ENCODE assay signal across 1 cellular context in the genomic region with DNA sequence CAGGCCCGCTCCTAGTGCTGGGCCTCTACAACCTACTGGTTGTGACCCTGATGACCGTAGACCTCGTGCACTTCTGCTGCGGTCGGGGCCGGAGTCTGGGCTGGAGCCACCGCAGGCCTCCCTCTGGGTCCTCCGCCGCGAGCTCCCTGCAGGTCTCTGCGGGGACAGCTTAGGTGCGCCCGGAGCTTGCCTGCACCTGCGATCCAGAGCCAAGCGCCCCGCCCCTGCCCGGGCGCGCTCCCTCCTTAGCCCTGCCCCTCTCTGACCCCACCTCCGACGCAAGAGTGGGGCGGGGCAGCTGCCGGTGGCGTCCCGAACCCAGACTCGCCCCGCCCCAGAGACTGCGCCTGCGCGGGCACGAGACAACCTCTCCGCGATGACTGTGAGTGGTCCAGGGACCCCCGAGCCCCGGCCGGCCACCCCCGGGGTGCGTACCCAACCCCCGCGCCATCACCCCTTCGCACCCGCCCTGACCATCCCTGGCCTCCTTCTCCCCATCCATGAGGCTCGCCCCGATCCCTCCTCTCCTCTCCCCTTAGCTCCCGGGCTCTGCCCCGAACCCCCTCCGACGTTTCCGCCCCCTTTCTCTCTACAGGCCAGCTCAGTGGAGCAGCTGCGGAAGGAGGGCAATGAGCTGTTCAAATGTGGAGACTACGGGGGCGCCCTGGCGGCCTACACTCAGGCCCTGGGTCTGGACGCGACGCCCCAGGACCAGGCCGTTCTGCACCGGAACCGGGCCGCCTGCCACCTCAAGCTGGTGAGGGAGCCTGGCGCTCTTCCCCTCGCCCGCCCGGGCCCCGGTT.
TF ChIP-seq lines count a peak whose summit lies in the region.

A gene with protein sequence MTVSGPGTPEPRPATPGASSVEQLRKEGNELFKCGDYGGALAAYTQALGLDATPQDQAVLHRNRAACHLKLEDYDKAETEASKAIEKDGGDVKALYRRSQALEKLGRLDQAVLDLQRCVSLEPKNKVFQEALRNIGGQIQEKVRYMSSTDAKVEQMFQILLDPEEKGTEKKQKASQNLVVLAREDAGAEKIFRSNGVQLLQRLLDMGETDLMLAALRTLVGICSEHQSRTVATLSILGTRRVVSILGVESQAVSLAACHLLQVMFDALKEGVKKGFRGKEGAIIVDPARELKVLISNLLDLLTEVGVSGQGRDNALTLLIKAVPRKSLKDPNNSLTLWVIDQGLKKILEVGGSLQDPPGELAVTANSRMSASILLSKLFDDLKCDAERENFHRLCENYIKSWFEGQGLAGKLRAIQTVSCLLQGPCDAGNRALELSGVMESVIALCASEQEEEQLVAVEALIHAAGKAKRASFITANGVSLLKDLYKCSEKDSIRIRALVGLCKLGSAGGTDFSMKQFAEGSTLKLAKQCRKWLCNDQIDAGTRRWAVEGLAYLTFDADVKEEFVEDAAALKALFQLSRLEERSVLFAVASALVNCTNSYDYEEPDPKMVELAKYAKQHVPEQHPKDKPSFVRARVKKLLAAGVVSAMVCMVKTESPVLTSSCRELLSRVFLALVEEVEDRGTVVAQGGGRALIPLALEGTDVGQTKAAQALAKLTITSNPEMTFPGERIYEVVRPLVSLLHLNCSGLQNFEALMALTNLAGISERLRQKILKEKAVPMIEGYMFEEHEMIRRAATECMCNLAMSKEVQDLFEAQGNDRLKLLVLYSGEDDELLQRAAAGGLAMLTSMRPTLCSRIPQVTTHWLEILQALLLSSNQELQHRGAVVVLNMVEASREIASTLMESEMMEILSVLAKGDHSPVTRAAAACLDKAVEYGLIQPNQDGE (plus strand): TSS at position 337 of the 803 bp plus-strand sequence. CDS start 40 bp downstream, at position 377.

TF ChIP-seq in HepG2, 621 proteins besides CTCF, POLR2A, EP300 and RAD21 (continued from another document and continues in another):
- TF ChIP-seq, protein P1, sequence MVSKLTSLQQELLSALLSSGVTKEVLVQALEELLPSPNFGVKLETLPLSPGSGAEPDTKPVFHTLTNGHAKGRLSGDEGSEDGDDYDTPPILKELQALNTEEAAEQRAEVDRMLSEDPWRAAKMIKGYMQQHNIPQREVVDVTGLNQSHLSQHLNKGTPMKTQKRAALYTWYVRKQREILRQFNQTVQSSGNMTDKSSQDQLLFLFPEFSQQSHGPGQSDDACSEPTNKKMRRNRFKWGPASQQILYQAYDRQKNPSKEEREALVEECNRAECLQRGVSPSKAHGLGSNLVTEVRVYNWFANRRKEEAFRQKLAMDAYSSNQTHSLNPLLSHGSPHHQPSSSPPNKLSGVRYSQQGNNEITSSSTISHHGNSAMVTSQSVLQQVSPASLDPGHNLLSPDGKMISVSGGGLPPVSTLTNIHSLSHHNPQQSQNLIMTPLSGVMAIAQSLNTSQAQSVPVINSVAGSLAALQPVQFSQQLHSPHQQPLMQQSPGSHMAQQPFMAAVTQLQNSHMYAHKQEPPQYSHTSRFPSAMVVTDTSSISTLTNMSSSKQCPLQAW (CRISPR knock-in tag; IDR thresholded peaks at IDR 0.05): 0 out of 2 replicates have a peak, but pooled peaks have one; percentile 63
- TF ChIP-seq ZNF34 (CRISPR knock-in tag; IDR thresholded peaks at IDR 0.05; ENCODE audit: borderline replicate concordance) (0 out of 2 replicates have a peak, but pooled peaks have one; percentile 35), RBM39 (IDR thresholded peaks at IDR 0.05; ENCODE audit: low read depth, low read length, poor library complexity, severe bottlenecking) (peak; percentile 69), SP2 (CRISPR knock-in tag; IDR thresholded peaks at IDR 0.05) (0 out of 2 replicates have a peak, but pooled peaks have one; percentile 14), FOSL2 (CRISPR knock-in tag; IDR thresholded peaks at IDR 0.05) (peak; percentile 5; the same call in 1 of the 2 replicates), IRF9 (CRISPR knock-in tag; IDR thresholded peaks at IDR 0.05; ENCODE audit: borderline replicate concordance) (0 out of 2 replicates have a peak, but pooled peaks have one; percentile 26), ZFX (CRISPR knock-in tag; IDR thresholded peaks at IDR 0.05; ENCODE audit: low read depth) (peak; percentile 81), HOXA5 (CRISPR knock-in tag; IDR thresholded peaks at IDR 0.05) (no peak), ZBTB38 (CRISPR knock-in tag; IDR thresholded peaks at IDR 0.05) (peak; percentile 51; the same call in 1 of the 2 replicates), BHLHE40 (IDR thresholded peaks at IDR 0.05; ENCODE audit: low read length) (0 out of 2 replicates have a peak, but pooled peaks have one; percentile 30), KLF6 (CRISPR knock-in tag; IDR thresholded peaks at IDR 0.05) (no peak), NRL (CRISPR knock-in tag; IDR thresholded peaks at IDR 0.05; ENCODE audit: borderline replicate concordance) (0 out of 2 replicates have a peak, but pooled peaks have one; percentile 47), FOXA3 (CRISPR knock-in tag; IDR thresholded peaks at IDR 0.05) (0 out of 2 replicates have a peak, but pooled peaks have one; percentile 27), SMAD9 (CRISPR knock-in tag; IDR thresholded peaks at IDR 0.05) (0 out of 2 replicates have a peak, but pooled peaks have one; percentile 46), TFDP2 (CRISPR knock-in tag; IDR thresholded peaks at IDR 0.05) (peak; percentile 31; the same call in 1 of the 2 replicates), MAZ (IDR thresholded peaks at IDR 0.05; ENCODE audit: borderline replicate concordance, low read depth, low read length) (peak; percentile 69; the same call in 1 of the 2 replicates), MAZ (CRISPR knock-in tag; IDR thresholded peaks at IDR 0.05; ENCODE audit: low read depth) (peak; percentile 93)
- TF ChIP-seq, protein P2, sequence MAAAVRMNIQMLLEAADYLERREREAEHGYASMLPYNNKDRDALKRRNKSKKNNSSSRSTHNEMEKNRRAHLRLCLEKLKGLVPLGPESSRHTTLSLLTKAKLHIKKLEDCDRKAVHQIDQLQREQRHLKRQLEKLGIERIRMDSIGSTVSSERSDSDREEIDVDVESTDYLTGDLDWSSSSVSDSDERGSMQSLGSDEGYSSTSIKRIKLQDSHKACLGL (CRISPR knock-in tag; IDR thresholded peaks at IDR 0.05): 0 out of 2 replicates have a peak, but pooled peaks have one; percentile 38
- TF ChIP-seq, protein P3, sequence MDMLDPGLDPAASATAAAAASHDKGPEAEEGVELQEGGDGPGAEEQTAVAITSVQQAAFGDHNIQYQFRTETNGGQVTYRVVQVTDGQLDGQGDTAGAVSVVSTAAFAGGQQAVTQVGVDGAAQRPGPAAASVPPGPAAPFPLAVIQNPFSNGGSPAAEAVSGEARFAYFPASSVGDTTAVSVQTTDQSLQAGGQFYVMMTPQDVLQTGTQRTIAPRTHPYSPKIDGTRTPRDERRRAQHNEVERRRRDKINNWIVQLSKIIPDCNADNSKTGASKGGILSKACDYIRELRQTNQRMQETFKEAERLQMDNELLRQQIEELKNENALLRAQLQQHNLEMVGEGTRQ (IDR thresholded peaks at IDR 0.05; ENCODE audit: low read depth, low read length): no peak
- TF ChIP-seq, protein P3 (CRISPR knock-in tag; IDR thresholded peaks at IDR 0.05; ENCODE audit: borderline replicate concordance): peak; percentile 30; the same call in 1 of the 2 replicates
- TF ChIP-seq, protein P4, sequence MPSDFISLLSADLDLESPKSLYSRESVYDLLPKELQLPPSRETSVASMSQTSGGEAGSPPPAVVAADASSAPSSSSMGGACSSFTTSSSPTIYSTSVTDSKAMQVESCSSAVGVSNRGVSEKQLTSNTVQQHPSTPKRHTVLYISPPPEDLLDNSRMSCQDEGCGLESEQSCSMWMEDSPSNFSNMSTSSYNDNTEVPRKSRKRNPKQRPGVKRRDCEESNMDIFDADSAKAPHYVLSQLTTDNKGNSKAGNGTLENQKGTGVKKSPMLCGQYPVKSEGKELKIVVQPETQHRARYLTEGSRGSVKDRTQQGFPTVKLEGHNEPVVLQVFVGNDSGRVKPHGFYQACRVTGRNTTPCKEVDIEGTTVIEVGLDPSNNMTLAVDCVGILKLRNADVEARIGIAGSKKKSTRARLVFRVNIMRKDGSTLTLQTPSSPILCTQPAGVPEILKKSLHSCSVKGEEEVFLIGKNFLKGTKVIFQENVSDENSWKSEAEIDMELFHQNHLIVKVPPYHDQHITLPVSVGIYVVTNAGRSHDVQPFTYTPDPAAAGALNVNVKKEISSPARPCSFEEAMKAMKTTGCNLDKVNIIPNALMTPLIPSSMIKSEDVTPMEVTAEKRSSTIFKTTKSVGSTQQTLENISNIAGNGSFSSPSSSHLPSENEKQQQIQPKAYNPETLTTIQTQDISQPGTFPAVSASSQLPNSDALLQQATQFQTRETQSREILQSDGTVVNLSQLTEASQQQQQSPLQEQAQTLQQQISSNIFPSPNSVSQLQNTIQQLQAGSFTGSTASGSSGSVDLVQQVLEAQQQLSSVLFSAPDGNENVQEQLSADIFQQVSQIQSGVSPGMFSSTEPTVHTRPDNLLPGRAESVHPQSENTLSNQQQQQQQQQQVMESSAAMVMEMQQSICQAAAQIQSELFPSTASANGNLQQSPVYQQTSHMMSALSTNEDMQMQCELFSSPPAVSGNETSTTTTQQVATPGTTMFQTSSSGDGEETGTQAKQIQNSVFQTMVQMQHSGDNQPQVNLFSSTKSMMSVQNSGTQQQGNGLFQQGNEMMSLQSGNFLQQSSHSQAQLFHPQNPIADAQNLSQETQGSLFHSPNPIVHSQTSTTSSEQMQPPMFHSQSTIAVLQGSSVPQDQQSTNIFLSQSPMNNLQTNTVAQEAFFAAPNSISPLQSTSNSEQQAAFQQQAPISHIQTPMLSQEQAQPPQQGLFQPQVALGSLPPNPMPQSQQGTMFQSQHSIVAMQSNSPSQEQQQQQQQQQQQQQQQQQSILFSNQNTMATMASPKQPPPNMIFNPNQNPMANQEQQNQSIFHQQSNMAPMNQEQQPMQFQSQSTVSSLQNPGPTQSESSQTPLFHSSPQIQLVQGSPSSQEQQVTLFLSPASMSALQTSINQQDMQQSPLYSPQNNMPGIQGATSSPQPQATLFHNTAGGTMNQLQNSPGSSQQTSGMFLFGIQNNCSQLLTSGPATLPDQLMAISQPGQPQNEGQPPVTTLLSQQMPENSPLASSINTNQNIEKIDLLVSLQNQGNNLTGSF (CRISPR knock-in tag; IDR thresholded peaks at IDR 0.05): no peak
- TF ChIP-seq, protein P5, sequence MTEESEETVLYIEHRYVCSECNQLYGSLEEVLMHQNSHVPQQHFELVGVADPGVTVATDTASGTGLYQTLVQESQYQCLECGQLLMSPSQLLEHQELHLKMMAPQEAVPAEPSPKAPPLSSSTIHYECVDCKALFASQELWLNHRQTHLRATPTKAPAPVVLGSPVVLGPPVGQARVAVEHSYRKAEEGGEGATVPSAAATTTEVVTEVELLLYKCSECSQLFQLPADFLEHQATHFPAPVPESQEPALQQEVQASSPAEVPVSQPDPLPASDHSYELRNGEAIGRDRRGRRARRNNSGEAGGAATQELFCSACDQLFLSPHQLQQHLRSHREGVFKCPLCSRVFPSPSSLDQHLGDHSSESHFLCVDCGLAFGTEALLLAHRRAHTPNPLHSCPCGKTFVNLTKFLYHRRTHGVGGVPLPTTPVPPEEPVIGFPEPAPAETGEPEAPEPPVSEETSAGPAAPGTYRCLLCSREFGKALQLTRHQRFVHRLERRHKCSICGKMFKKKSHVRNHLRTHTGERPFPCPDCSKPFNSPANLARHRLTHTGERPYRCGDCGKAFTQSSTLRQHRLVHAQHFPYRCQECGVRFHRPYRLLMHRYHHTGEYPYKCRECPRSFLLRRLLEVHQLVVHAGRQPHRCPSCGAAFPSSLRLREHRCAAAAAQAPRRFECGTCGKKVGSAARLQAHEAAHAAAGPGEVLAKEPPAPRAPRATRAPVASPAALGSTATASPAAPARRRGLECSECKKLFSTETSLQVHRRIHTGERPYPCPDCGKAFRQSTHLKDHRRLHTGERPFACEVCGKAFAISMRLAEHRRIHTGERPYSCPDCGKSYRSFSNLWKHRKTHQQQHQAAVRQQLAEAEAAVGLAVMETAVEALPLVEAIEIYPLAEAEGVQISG (CRISPR knock-in tag; IDR thresholded peaks at IDR 0.05): peak; percentile 74; the same call in 1 of the 2 replicates
- TF ChIP-seq, protein P6, sequence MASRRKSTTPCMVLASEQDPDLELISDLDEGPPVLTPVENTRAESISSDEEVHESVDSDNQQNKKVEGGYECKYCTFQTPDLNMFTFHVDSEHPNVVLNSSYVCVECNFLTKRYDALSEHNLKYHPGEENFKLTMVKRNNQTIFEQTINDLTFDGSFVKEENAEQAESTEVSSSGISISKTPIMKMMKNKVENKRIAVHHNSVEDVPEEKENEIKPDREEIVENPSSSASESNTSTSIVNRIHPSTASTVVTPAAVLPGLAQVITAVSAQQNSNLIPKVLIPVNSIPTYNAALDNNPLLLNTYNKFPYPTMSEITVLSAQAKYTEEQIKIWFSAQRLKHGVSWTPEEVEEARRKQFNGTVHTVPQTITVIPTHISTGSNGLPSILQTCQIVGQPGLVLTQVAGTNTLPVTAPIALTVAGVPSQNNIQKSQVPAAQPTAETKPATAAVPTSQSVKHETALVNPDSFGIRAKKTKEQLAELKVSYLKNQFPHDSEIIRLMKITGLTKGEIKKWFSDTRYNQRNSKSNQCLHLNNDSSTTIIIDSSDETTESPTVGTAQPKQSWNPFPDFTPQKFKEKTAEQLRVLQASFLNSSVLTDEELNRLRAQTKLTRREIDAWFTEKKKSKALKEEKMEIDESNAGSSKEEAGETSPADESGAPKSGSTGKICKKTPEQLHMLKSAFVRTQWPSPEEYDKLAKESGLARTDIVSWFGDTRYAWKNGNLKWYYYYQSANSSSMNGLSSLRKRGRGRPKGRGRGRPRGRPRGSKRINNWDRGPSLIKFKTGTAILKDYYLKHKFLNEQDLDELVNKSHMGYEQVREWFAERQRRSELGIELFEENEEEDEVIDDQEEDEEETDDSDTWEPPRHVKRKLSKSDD (CRISPR knock-in tag; IDR thresholded peaks at IDR 0.05; ENCODE audit: low read depth): 0 out of 2 replicates have a peak, but pooled peaks have one; percentile 51
